ENCODE assay signal across 23 cellular contexts in genomic region chr15:75745305-75745704, GRCh38. TPM values are rescaled to one million over a fixed set of nuclear protein-coding genes. Genes with fewer than 3 reads are reported as not detected.
DNase-seq lines count a peak whose midpoint lies in the region; ATAC-seq, FAIRE-seq and TF ChIP-seq lines count a peak whose summit lies in the region.
"Had no signal": no experiment of that assay in that cellular context is flagged by ENCODE, and none has a peak within 500 bp of the region (broad histone marks: within the 10 kb centered on the region; RNA-seq: fewer than 3 reads in every experiment).

No MANE protein-coding gene starts in this region.

- DNase-seq in IMR-90 (no peak), K562 (ENCODE audit: extremely low read depth in 1 of 4, low spot score in 3 of 4) (no peak), cardiac septum (ENCODE audit: low spot score) (no peak), SW480 (ENCODE audit: low spot score) (no peak)
- DNase-seq: ACHN; AML-193; BE2C; CD4-positive, alpha-beta T cell; CD8-positive, alpha-beta memory T cell; DMS 273 treated with DMSO at 0.1 percent for 48 hours; DMS53; DMS79 treated with DMSO at 0.1 percent for 48 hours; GF-D8; HCEC 1CT had no signal

- no peak overlapping the region for H3K9ac ChIP-seq in IMR-90 (ENCODE audit: low read depth, low read length)
- no peak overlapping the region for H3K9ac ChIP-seq in K562 (ENCODE audit: insufficient read depth in 1 of 2, low read depth in 2 of 2, low read length in 2 of 2)
- H3K9ac ChIP-seq: BLaER1 treated with 17β-estradiol and CSF1 and Interleukin-3, amounts not matched to agents 10 nM and 100 nM had no signal

- no peak overlapping the region for H3K4me2 ChIP-seq in IMR-90 (ENCODE audit: low read depth, low read length)
- H3K4me2 ChIP-seq in K562 (ENCODE audit: insufficient read depth, low read length), result no peak overlapping the region
- H3K4me2 ChIP-seq: BLaER1 treated with 17β-estradiol and CSF1 and Interleukin-3, amounts not matched to agents 10 nM and 100 nM; GM23338 had no signal

- dilution Hi-C loops in IMR-90 (cut with HindIII; ENCODE audit: low sequenced_read_pairs, unreplicated experiment), result no loop called here

- intact Hi-C loops in IMR-90 (cut with micrococcal nuclease), result no loop called here
- intact Hi-C loops in K562 (cut with micrococcal nuclease), result no loop called here
- intact Hi-C loops in cardiac septum (cut with DNase I), result no loop called here

- TF ChIP-seq EP300 in K562 (IDR thresholded peaks at IDR 0.05; ENCODE audit: low read length), result no peak

- H3K4me1 ChIP-seq in ACC112 (ENCODE audit: control insufficient read depth, insufficient read depth, low read length, unreplicated experiment), result no peaks in the 10 kb centered on the region
- no peaks in the 10 kb centered on the region for H3K4me1 ChIP-seq in IMR-90 (ENCODE audit: control insufficient read depth, insufficient read depth, low read length)
- H3K4me1 ChIP-seq in K562 (replicated peaks in 1 of 2; ENCODE audit: control insufficient read depth in 2 of 2, insufficient read depth in 2 of 2, low read length in 2 of 2), result no peaks in the 10 kb centered on the region; a peak in 1 of 5 replicates
- H3K4me1 ChIP-seq: BE2C had no signal

- FAIRE-seq in K562 (lab: Jason Lieb, UNC), result no peak
- FAIRE-seq: D721Med, GM12891, GM18507, H54 had no signal

- H2BK5ac ChIP-seq in IMR-90 (ENCODE audit: low read depth, low read length, poor library complexity, severe bottlenecking), result no peak overlapping the region

- H3K36me3 ChIP-seq in ACC112 (ENCODE audit: insufficient read depth, low read length), result no peaks in the 10 kb centered on the region
- no peaks in the 10 kb centered on the region for H3K36me3 ChIP-seq in IMR-90 (ENCODE audit: control insufficient read depth, insufficient read depth, low read length)
- no peaks in the 10 kb centered on the region for H3K36me3 ChIP-seq in K562 (ENCODE audit: control insufficient read depth, insufficient read depth, low read length)
- H3K36me3 ChIP-seq: BE2C; BLaER1 treated with 17β-estradiol and CSF1 and Interleukin-3, amounts not matched to agents 10 nM and 100 nM had no signal

- ATAC-seq in IMR-90 (ENCODE audit: low read depth) (no peak), K562 (no peak)
- no peak for ATAC-seq in activated CD4-positive, CD25-positive, alpha-beta regulatory T cell treated with anti-CD3 and anti-CD28 coated beads, Interleukin-2, amount 50 U/mL, for 24 hours
- ATAC-seq: GM23338 had no signal

- no peaks in the 10 kb centered on the region for H3K79me1 ChIP-seq in IMR-90 (ENCODE audit: low read depth in 1 of 2, low read length in 2 of 2)

- no CpG with 5 or more reads among the region's 1 CpG for WGBS in IMR-90 (ENCODE audit: extremely low coverage in 2 of 2, insufficient read length in 1 of 2), 2 experiments
- 42% methylated on average over 1 of the region's 1 CpG for WGBS in K562 (ENCODE audit: insufficient coverage, low coverage, missing lambda C conversion rate)

- no peak overlapping the region for H2BK20ac ChIP-seq in IMR-90 (ENCODE audit: low read depth, low read length)

- H2AK9ac ChIP-seq in IMR-90 (replicated peaks; ENCODE audit: low read depth, low read length, poor library complexity), result no peak overlapping the region

- TF ChIP-seq POLR2A in IMR-90 (IDR thresholded peaks at IDR 0.05; ENCODE audit: low read depth, low read length) (no peak), K562 (conservative IDR thresholded peaks at IDR 0.05) (no peak)

- no peak overlapping the region for H4K8ac ChIP-seq in IMR-90 (ENCODE audit: low read depth in 2 of 2, low read length in 2 of 2)

- H3K4ac ChIP-seq in IMR-90 (ENCODE audit: low read depth, low read length), result no peak overlapping the region

- H3K79me2 ChIP-seq in ACC112 (ENCODE audit: control insufficient read depth, insufficient read depth, low read length, unreplicated experiment) (no peaks in the 10 kb centered on the region), K562 (ENCODE audit: control insufficient read depth, insufficient read depth, low read length) (no peaks in the 10 kb centered on the region)

- TF ChIP-seq CTCF in IMR-90 (conservative IDR thresholded peaks at IDR 0.05; ENCODE audit: low read depth, low read length) (no peak), K562 (IDR thresholded peaks at IDR 0.05 in 2 of 3, conservative IDR thresholded peaks at IDR 0.05 in 1 of 3; ENCODE audit: insufficient read depth in 2 of 3, low read depth in 1 of 3, low read length in 3 of 3) (no peak)

- H3K56ac ChIP-seq in IMR-90 (ENCODE audit: extremely low read depth, insufficient read depth, low read length), result no peak overlapping the region

- H2BK120ac ChIP-seq in IMR-90 (ENCODE audit: low read depth, low read length), result no peak overlapping the region

- no peak overlapping the region for H2BK15ac ChIP-seq in IMR-90 (ENCODE audit: low read depth, low read length)

- H4K91ac ChIP-seq in IMR-90 (ENCODE audit: insufficient read depth, low read depth, low read length), result no peak overlapping the region

- POLR2A ChIA-PET in IMR-90 (lab: Charles Lee; ENCODE audit: unreplicated experiment) (no interaction called here), K562 (lab: Yijun Ruan, JAX) (interaction anchor here (0.6 to 0.7 kb wide), 2 partner anchors 13 to 34 kb away, joined by 3 to 4 read pairs; no protein-coding TSS in a partner anchor)

- peak overlapping the region; percentile 25 for H2AFZ ChIP-seq in ACC112 (ENCODE audit: low read length, unreplicated experiment)
- no peak overlapping the region for H2AFZ ChIP-seq in IMR-90 (replicated peaks; ENCODE audit: low read length, poor library complexity)
- H2AFZ ChIP-seq in K562 (ENCODE audit: low read depth, low read length), result peak overlapping the region; percentile 34; the same call in 1 of the 2 replicates
- H2AFZ ChIP-seq: GM23338 had no signal

- no peak overlapping the region for H4K5ac ChIP-seq in IMR-90 (ENCODE audit: low read depth, low read length)

- H3K9me1 ChIP-seq in IMR-90 (ENCODE audit: insufficient read depth, low read length), result no peaks in the 10 kb centered on the region
- no peaks in the 10 kb centered on the region for H3K9me1 ChIP-seq in K562 (ENCODE audit: control insufficient read depth, insufficient read depth, low read length)

- H3K23ac ChIP-seq in IMR-90 (ENCODE audit: low read depth, low read length), result no peak overlapping the region

- no peak overlapping the region for H3K14ac ChIP-seq in IMR-90 (replicated peaks; ENCODE audit: low read depth, low read length)

- H3K27ac ChIP-seq in ACC112 (ENCODE audit: low read depth, low read length) (no peak overlapping the region), IMR-90 (ENCODE audit: insufficient read depth, low read length) (no peak overlapping the region), K562 (ENCODE audit: extremely low read depth, low read depth, low read length) (no peak overlapping the region)
- H3K27ac ChIP-seq: BLaER1 treated with 17β-estradiol and CSF1 and Interleukin-3, amounts not matched to agents 10 nM and 100 nM had no signal

- H4K20me1 ChIP-seq in IMR-90 (ENCODE audit: insufficient read depth, low read length), result no peaks in the 10 kb centered on the region
- no peaks in the 10 kb centered on the region for H4K20me1 ChIP-seq in K562 (replicated peaks; ENCODE audit: control insufficient read depth, insufficient read depth, low read length)
- H4K20me1 ChIP-seq: BLaER1 treated with 17β-estradiol and CSF1 and Interleukin-3, amounts not matched to agents 10 nM and 100 nM had no signal

- H3K4me3 ChIP-seq in ACC112 (ENCODE audit: low read depth, low read length) (no peak overlapping the region), IMR-90 (ENCODE audit: insufficient read depth, low read depth, low read length) (no peak overlapping the region), K562 (no peak overlapping the region)
- H3K4me3 ChIP-seq: BLaER1 treated with 17β-estradiol and CSF1 and Interleukin-3, amounts not matched to agents 10 nM and 100 nM; GM23338 had no signal

- no peak overlapping the region for H3K18ac ChIP-seq in IMR-90 (ENCODE audit: low read depth, low read length)

- CTCF ChIA-PET in IMR-90 (lab: Yijun Ruan, JAX), result no interaction called here
- CTCF ChIA-PET in K562 (lab: Yijun Ruan, JAX; ENCODE audit: low intra/inter-chr PET ratio), result no interaction called here

- no peak overlapping the region for H2AK5ac ChIP-seq in IMR-90 (ENCODE audit: low read depth, low read length)

- H3K9me3 ChIP-seq in IMR-90 (ENCODE audit: control insufficient read depth, insufficient read depth, low read length) (peaks cover 2% of the 10 kb centered on the region; the same call in 1 of the 2 replicates), K562 (replicated peaks; ENCODE audit: control insufficient read depth, insufficient read depth, low read depth, low read length) (no peaks in the 10 kb centered on the region)
- H3K9me3 ChIP-seq: BE2C had no signal

- BruUV-seq in IMR-90 (replicated peaks; lab: Mats Ljungman, UMichigan) (no TSS peak), K562 (replicated peaks; lab: Mats Ljungman, UMichigan) (no TSS peak)

- H3K27me3 ChIP-seq in ACC112 (ENCODE audit: insufficient read depth, low read length) (no peaks in the 10 kb centered on the region), IMR-90 (ENCODE audit: control insufficient read depth, insufficient read depth, low read length) (peaks cover 11% of the 10 kb centered on the region), K562 (ENCODE audit: control insufficient read depth in 2 of 2, insufficient read depth in 2 of 2, low read length in 2 of 2) (no peaks in the 10 kb centered on the region)
- H3K27me3 ChIP-seq: BE2C; BLaER1 treated with 17β-estradiol and CSF1 and Interleukin-3, amounts not matched to agents 10 nM and 100 nM had no signal

- in situ Hi-C loops in IMR-90 (cut with MboI; ENCODE audit: low sequenced_read_pairs) (no loop called here), K562 (cut with MboI) (no loop called here)

- TF ChIP-seq RAD21 in IMR-90 (IDR thresholded peaks at IDR 0.05; ENCODE audit: low read length) (no peak), K562 (CRISPR knock-in tag; conservative IDR thresholded peaks at IDR 0.05 in 1 of 2, IDR thresholded peaks at IDR 0.05 in 1 of 2) (no peak)

RNA-seq across cellular contexts. Expression of gene CSPG4, which starts 32.7 kb away (rescaled TPM):
- 12.4 and 14.7 TPM in 2 replicates for total RNA-seq in IMR-90 (2012; rRNA removed)
- 28.4 and 35.6 TPM in 2 replicates for polyA plus RNA-seq in IMR-90 (2012; rRNA removed)
- polyA plus RNA-seq in IMR-90 (2012; cell fraction: cytosol; rRNA removed), result 15.6 and 23.3 TPM in 2 replicates
- polyA plus RNA-seq in IMR-90 (2012; cell fraction: nucleus; rRNA removed; ENCODE audit: low replicate concordance), result 24.1 and 69.4 TPM in 2 replicates
- total RNA-seq in K562 (2011; cell fraction: chromatin; rRNA removed; ENCODE audit: low replicate concordance), result 0.07 and 1.1 TPM in 2 replicates
- 0.39 and 1.2 TPM in 2 replicates for total RNA-seq in K562 (2011; cell fraction: nucleolus; rRNA removed)
- total RNA-seq in K562 (2011; cell fraction: nucleoplasm; rRNA removed), result 0.22 and 0.23 TPM in 2 replicates
- 0.08 TPM in 1 of 2 replicates, not detected in the other for total RNA-seq in K562 (2014; rRNA removed)
- not detected in 2 replicates for total RNA-seq in K562 (2014; rRNA removed; fragmentation: Illumina TruSeq; extraction: Trizol)
- under 0.01 TPM in 1 of 2 replicates, not detected in the other for total RNA-seq in K562 (2015; rRNA removed; fragmentation: Illumina TruSeq; extraction: Trizol)
- 0.07 TPM in 2 replicates for total RNA-seq in K562 (2021)
- 0.04 and 0.08 TPM in 2 replicates for polyA plus RNA-seq in K562 (2011; rRNA removed)
- polyA plus RNA-seq in K562 (2011; cell fraction: cytosol; rRNA removed), result 0.06 and 0.16 TPM in 2 replicates
- 0.21 and 0.73 TPM in 2 replicates for polyA plus RNA-seq in K562 (2011; cell fraction: nucleus; rRNA removed)
- 0.10 and 0.32 TPM in 2 replicates for polyA plus RNA-seq in K562 (2012)
- polyA plus RNA-seq in K562 (2014; fragmentation: Illumina TruSeq; extraction: Trizol), result 0.01 and 0.03 TPM in 2 replicates
- polyA plus RNA-seq in K562 (2014; fragmentation: Nextera tagmentation; extraction: Ambion mirVana), result not detected
- polyA plus RNA-seq in K562 (2014; rRNA removed), result not detected in 2 replicates
- polyA minus RNA-seq in K562 (2011; rRNA and poly(A)+ RNA removed), result 0.09 and 0.11 TPM in 2 replicates
- 0.29 and 0.73 TPM in 2 replicates for polyA minus RNA-seq in K562 (2011; cell fraction: cytosol; rRNA and poly(A)+ RNA removed)
- polyA minus RNA-seq in K562 (2011; cell fraction: nucleus; rRNA and poly(A)+ RNA removed), result 0.33 and 0.40 TPM in 2 replicates
- 21.3 TPM for total RNA-seq in cardiac septum
- total RNA-seq: CD4-positive, alpha-beta T cell; CD8-positive, alpha-beta memory T cell had no signal
- polyA plus RNA-seq: CD14-positive monocyte; CD8-positive, alpha-beta memory T cell had no signal
